ENCODE assay signal across 11 cellular contexts in the genomic region with DNA sequence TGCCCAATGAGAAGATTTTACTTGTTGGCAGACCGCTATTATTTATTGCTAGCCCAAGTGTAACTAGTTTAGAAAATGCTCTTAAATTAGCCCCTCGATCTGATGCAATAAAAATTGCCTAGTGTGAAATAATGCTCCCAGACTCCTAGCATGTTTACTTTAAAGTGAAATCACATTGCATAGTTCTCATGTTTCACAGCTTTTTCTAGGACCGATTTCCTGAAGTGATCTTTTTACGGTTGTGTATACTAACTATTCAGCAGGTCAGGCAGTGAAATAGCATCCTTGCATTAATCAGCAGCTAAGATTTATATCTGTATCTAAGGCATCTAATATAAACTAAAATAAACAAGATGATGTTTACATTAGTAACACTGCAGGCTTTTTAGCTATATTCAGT. TPM values are rescaled to one million over a fixed set of nuclear protein-coding genes. Genes with fewer than 3 reads are reported as not detected.
DNase-seq lines count a peak whose midpoint lies in the region; ATAC-seq, FAIRE-seq and TF ChIP-seq lines count a peak whose summit lies in the region.
"Had no signal": no experiment of that assay in that cellular context is flagged by ENCODE, and none has a peak within 500 bp of the region (broad histone marks: within the 10 kb centered on the region; RNA-seq: fewer than 3 reads in every experiment).

No MANE protein-coding gene starts in this region.

- no peaks in the 10 kb centered on the region for H4K20me1 ChIP-seq in H9 (ENCODE audit: control insufficient read depth, insufficient read depth, insufficient read length)

- no peak overlapping the region for H4K91ac ChIP-seq in H9 (ENCODE audit: insufficient read length, low read depth, low read length)

- H3K79me2 ChIP-seq in ACC112 (ENCODE audit: control insufficient read depth, insufficient read depth, low read length, unreplicated experiment) (no peaks in the 10 kb centered on the region), H9 (ENCODE audit: insufficient read depth, low read length) (no peaks in the 10 kb centered on the region)

- peaks cover 0 to 7% (median 2%) of the 10 kb centered on the region in 3 experiments; a peak in 2 of 7 replicates for H3K36me3 Mint-ChIP-seq in H9 (ENCODE audit: insufficient read depth in 1 of 3, low read depth in 3 of 3)

- H3K4me3 ChIP-seq in ACC112 (ENCODE audit: low read depth, low read length) (0 out of 2 replicates have a peak overlapping the region, but pooled peaks have one; percentile 3), fibroblast of the aortic adventitia (ENCODE audit: low read depth, low read length) (no peak overlapping the region)

- no peak overlapping the region for H2BK15ac ChIP-seq in H9 (ENCODE audit: low read depth, low read length)

- DNase-seq in H9 (no peak), SHP77 (lab: John Stamatoyannopoulos, UW) (peak; percentile 14 to 18), fibroblast of the aortic adventitia (ENCODE audit: low read depth) (peak; percentile 93), ureter (ENCODE audit: low spot score) (no peak), frontal cortex (ENCODE audit: low spot score in 2 of 2) (no peak), middle frontal gyrus (ENCODE audit: extremely low spot score, low spot score) (no peak)
- DNase-seq: CD8-positive, alpha-beta T cell; KG1 had no signal

- no peak overlapping the region for H2BK20ac ChIP-seq in H9 (ENCODE audit: low read depth, low read length, poor library complexity, severe bottlenecking)

- no peak overlapping the region for H3K4me2 ChIP-seq in H9 (ENCODE audit: insufficient read depth, insufficient read length, low read length)

- H3K56ac ChIP-seq in H9 (ENCODE audit: insufficient read length, low read depth, low read length), result no peak overlapping the region

- no peaks in the 10 kb centered on the region for H3K27me3 Mint-ChIP-seq in H9 (ENCODE audit: low read depth)
- H3K27me3 Mint-ChIP-seq: progenitor cell of endocrine pancreas had no signal

- H3T11ph ChIP-seq in H9 (ENCODE audit: low read length), result no peak overlapping the region

- H3K18ac ChIP-seq in H9 (ENCODE audit: insufficient read length, low read depth, low read length), result no peak overlapping the region

- peaks cover under 1 to 2% of the 10 kb centered on the region in 2 experiments; a peak in 2 of 4 replicates for H3K4me1 Mint-ChIP-seq in H9

- no peak for ATAC-seq in esophagus mucosa
- ATAC-seq: CD8-positive, alpha-beta T cell had no signal

- no peak overlapping the region for H4K8ac ChIP-seq in H9 (replicated peaks; ENCODE audit: insufficient read length, low read depth, low read length)

- H3K27ac Mint-ChIP-seq in H9, result peak overlapping the region in 2 of 3 experiments; percentile 27 to 70; a peak in 2 of 7 replicates
- H3K27ac Mint-ChIP-seq: CD8-positive, alpha-beta T cell; progenitor cell of endocrine pancreas had no signal

- H2AFZ ChIP-seq in ACC112 (ENCODE audit: low read length, unreplicated experiment), result peak overlapping the region; percentile 36
- H2AFZ ChIP-seq in H9 (ENCODE audit: low read length), result no peak overlapping the region

- H2BK5ac ChIP-seq in H9 (ENCODE audit: insufficient read length, low read length), result no peak overlapping the region

- H3K4ac ChIP-seq in H9 (ENCODE audit: low read depth, low read length), result no peak overlapping the region

- no peaks in the 10 kb centered on the region for H3K9me3 ChIP-seq in H9 (ENCODE audit: control insufficient read depth, low read depth, low read length)

- H3K79me1 ChIP-seq in H9 (ENCODE audit: insufficient read depth, low read depth, low read length, poor library complexity, severe bottlenecking), result no peaks in the 10 kb centered on the region

- H3K27me3 ChIP-seq in ACC112 (ENCODE audit: insufficient read depth, low read length) (no peaks in the 10 kb centered on the region), H9 (ENCODE audit: insufficient read depth, low read length) (no peaks in the 10 kb centered on the region)

- H3K27ac ChIP-seq in ACC112 (ENCODE audit: low read depth, low read length), result peak overlapping the region; percentile 71
- H3K27ac ChIP-seq in H9 (ENCODE audit: insufficient read length, low read depth, low read length), result no peak overlapping the region

- H3K9me3 Mint-ChIP-seq in H9, result no peaks in the 10 kb centered on the region
- H3K9me3 Mint-ChIP-seq: CD8-positive, alpha-beta T cell had no signal

- H4K5ac ChIP-seq in H9 (ENCODE audit: insufficient read length, low read depth, low read length), result no peak overlapping the region

- H2BK12ac ChIP-seq in H9 (ENCODE audit: insufficient read length, low read depth, low read length), result no peak overlapping the region

- no CpG with 5 or more reads among the region's 4 CpGs for WGBS in H9 (ENCODE audit: extremely low coverage, insufficient read length, low lambda C conversion rate)

- H3K36me3 ChIP-seq in ACC112 (ENCODE audit: insufficient read depth, low read length), result no peaks in the 10 kb centered on the region

- H2AK5ac ChIP-seq in H9 (ENCODE audit: insufficient read length, low read length), result no peak overlapping the region

- no peak overlapping the region for H3K23ac ChIP-seq in H9 (ENCODE audit: insufficient read length, low read depth, low read length)

- no peak overlapping the region for H3K9ac ChIP-seq in H9 (ENCODE audit: extremely low read depth, insufficient read length, low read length)

- no peaks in the 10 kb centered on the region for H3K23me2 ChIP-seq in H9 (ENCODE audit: insufficient read length, low read depth, low read length, poor library complexity, severe bottlenecking)

- H2BK120ac ChIP-seq in H9 (ENCODE audit: low read depth, low read length, poor library complexity, severe bottlenecking), result no peak overlapping the region

- H3K4me3 Mint-ChIP-seq in H9, result no peak overlapping the region
- H3K4me3 Mint-ChIP-seq: CD8-positive, alpha-beta T cell had no signal

- H3K4me1 ChIP-seq in ACC112 (ENCODE audit: control insufficient read depth, insufficient read depth, low read length, unreplicated experiment) (peaks cover 14% of the 10 kb centered on the region), H9 (ENCODE audit: insufficient read depth, low read length) (no peaks in the 10 kb centered on the region)

- FAIRE-seq in frontal cortex (lab: Jason Lieb, UNC), result no peak

- no peak overlapping the region for H3K14ac ChIP-seq in H9 (ENCODE audit: insufficient read depth, low read length)

- TF ChIP-seq CTCF in H9 (conservative IDR thresholded peaks at IDR 0.05) (no peak), fibroblast of the aortic adventitia (IDR thresholded peaks at IDR 0.05; ENCODE audit: insufficient read depth, low read length) (no peak)

RNA-seq across cellular contexts. Expression of gene PMS1, which starts 52.4 kb away (rescaled TPM):
- total RNA-seq in H9 (2021), result 41.7 and 47.2 TPM in 2 replicates
- 27.0 and 34.2 TPM in 2 replicates for total RNA-seq in fibroblast of the aortic adventitia (ENCODE audit: low replicate concordance)
- 12.8 TPM for total RNA-seq in esophagus mucosa
- 29.6 TPM for total RNA-seq in ureter
- 68.5 TPM for total RNA-seq in frontal cortex

RNA-seq across cellular contexts. Expression of gene ORMDL1, which starts 52.5 kb away (rescaled TPM):
- total RNA-seq in H9 (2021) (56.4 and 59.7 TPM in 2 replicates), fibroblast of the aortic adventitia (ENCODE audit: low replicate concordance) (11.4 and 56.9 TPM in 2 replicates), esophagus mucosa (24.5 TPM), ureter (64.1 TPM), frontal cortex (45.2 TPM)

Comparison
In these comparisons a context has a peak if more than half of its experiments do, and no peak if none do; other contexts are left out.
1. DNase-seq: peak in SHP77 (2 of 2) and fibroblast of the aortic adventitia (single experiment); none in H9 (single experiment), ureter (single experiment), frontal cortex (0 of 2) and middle frontal gyrus (single experiment).